1 cellular context compared by ENCODE assay signal in the genomic region with DNA sequence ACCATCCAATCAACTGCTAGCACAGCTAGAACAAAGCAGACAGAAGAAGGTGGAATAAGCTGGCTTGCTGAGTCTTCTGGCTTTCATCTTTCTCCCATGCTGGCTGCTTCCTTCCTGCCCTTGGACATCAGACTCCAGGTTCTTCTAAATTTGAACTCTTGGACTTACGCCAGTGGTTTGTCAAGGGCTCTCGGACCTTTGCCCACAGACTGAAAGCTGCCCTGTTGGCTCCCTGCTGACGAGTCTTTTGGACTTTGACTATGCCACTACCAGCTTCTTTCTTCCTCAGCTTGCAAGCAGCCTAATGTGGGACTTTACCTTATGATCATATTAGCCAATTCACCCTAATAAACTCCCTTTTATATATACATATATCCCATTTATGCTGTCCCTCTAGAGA.
TF ChIP-seq lines count a peak whose summit lies in the region.

No MANE protein-coding gene starts in this region.

TF ChIP-seq in liver, 16 proteins besides CTCF, POLR2A, EP300 and RAD21 (continued from another document):
- TF ChIP-seq REST (IDR thresholded peaks at IDR 0.05) = no peak
- TF ChIP-seq, protein P1, sequence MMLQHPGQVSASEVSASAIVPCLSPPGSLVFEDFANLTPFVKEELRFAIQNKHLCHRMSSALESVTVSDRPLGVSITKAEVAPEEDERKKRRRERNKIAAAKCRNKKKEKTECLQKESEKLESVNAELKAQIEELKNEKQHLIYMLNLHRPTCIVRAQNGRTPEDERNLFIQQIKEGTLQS (IDR thresholded peaks at IDR 0.05) = peak; percentile 68
- peak; percentile 100 for TF ChIP-seq HNF4A (conservative IDR thresholded peaks at IDR 0.05)
- peak; percentile 37 for TF ChIP-seq NR2F2 (IDR thresholded peaks at IDR 0.05)
- peak; percentile 52 for TF ChIP-seq FOXA1 (IDR thresholded peaks at IDR 0.05)
- peak; percentile 73 to 82 for TF ChIP-seq RXRA (IDR thresholded peaks at IDR 0.05)
- TF ChIP-seq TAF1 (conservative IDR thresholded peaks at IDR 0.05) = no peak
- TF ChIP-seq JUND (IDR thresholded peaks at IDR 0.05) = peak; percentile 83 to 89
- peak; percentile 99 for TF ChIP-seq SP1 (IDR thresholded peaks at IDR 0.05)
- peak; percentile 98 for TF ChIP-seq HNF4G (IDR thresholded peaks at IDR 0.05)
TF ChIP-seq in liver: peak in this region for 13.
